In the genomic region with DNA sequence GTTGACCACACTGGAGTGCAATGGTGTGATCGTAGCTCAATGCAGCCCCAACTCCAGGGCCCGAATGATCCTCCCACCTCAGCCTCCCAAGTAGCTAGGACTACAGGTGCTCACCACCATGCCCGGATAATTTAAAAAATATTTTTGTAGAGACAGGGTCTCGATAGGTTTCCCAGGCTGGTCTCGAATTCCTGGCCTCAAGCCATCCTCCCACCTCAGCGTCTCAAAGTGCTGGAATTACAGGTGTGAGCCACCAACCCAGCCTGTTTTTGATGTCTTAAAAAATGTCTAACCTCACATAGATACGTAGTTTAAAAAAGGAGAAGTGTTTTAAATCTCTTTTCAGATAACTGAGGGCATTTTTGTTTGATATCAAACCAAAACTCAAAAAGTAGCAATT, we compare ENCODE assay signal across 7 cellular contexts.
"Had no signal": no experiment of that assay in that cellular context is flagged by ENCODE, and none has a peak within 500 bp of the region (broad histone marks: within the 10 kb centered on the region; RNA-seq: fewer than 3 reads in every experiment).

No MANE protein-coding gene starts in this region.

- H3K9me3 Mint-ChIP-seq: IgD-negative memory B cell had no signal

- H3K27me3 Mint-ChIP-seq: IgD-negative memory B cell had no signal

- H3K27ac Mint-ChIP-seq: IgD-negative memory B cell had no signal

- DNase-seq: IMR-90, KBM-7, KG1 had no signal

- H3K4me3 ChIP-seq: K562 had no signal

- H3K4me3 Mint-ChIP-seq: IgD-negative memory B cell had no signal

- ATAC-seq: HepG2, K562 had no signal

- H3K27ac ChIP-seq: HL-60 had no signal
